ENCODE assay signal across 8 cellular contexts in the genomic region with DNA sequence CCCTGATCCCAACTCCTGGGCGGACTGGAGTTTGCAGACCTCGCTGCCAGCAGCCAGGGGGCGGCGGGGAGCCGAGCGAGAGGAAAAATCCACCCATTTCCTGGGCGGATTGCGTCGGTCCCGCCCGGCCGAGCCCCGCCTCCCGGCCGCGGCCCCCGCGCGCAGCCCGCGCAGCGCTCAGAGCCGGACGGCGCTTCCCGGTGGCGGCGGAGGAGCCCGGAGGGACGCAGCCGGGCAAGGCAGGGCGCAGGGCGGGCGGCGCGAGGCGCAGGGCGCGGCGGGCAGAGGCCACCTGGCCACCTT. TPM values are rescaled to one million over a fixed set of nuclear protein-coding genes. Genes with fewer than 3 reads are reported as not detected.
A peak's percentile ranks its signal among the peaks of the same experiment; 100 is the strongest.
DNase-seq lines count a peak whose midpoint lies in the region; ATAC-seq and TF ChIP-seq lines count a peak whose summit lies in the region.

OLFM1 (plus strand) TSS at position 180 of the 303 bp plus-strand sequence. CDS start 322 bp downstream, outside the sequence.

- TF ChIP-seq POLR2A in ovary (IDR thresholded peaks at IDR 0.05) = no peak

- no peaks in the 10 kb centered on the region for H3K9me3 ChIP-seq in ovary

- peak; percentile 45 to 75 (median 65) for TF ChIP-seq CTCF in ovary (IDR thresholded peaks at IDR 0.05)

- DNase-seq in DMS153 (lab: John Stamatoyannopoulos, UW) (peak; percentile 67), HuH-7.5 (ENCODE audit: low spot score) (peak; percentile 62), Right ventricle myocardium superior (peak; percentile 87), ovary (peak; percentile 53 to 81 (median 78)), GDM1 (lab: John Stamatoyannopoulos, UW) (no peak), NOMO-1 (lab: John Stamatoyannopoulos, UW; ENCODE audit: unreplicated experiment in 2 of 2) (no peak)
- peak; percentile 32 for DNase-seq in activated T-helper 1 cell treated with anti-CD3 and anti-CD28 coated beads, Interleukin-12 subunit alpha, Interleukin-12 subunit beta, Interleukin-2, Interleukin-4 antibody, amounts not matched to agents 30 ng/mL and 10 ng/mL and 1 ng/mL, durations not matched to agents 14 hours and 24 hours and 36 hours (ENCODE audit: low spot score)

- peaks cover 5% of the 10 kb centered on the region for H3K4me1 Mint-ChIP-seq in activated T-helper 1 cell treated with anti-CD3 and anti-CD28 coated beads, Interleukin-12 subunit alpha, Interleukin-12 subunit beta, Interleukin-2, Interleukin-4 antibody, amounts not matched to agents 30 ng/mL and 10 ng/mL and 1 ng/mL, durations not matched to agents 14 hours and 24 hours and 36 hours (ENCODE audit: low read depth)

- no peak within 1 kb of the TSS for H3K27ac Mint-ChIP-seq in activated T-helper 1 cell treated with anti-CD3 and anti-CD28 coated beads, Interleukin-12 subunit alpha, Interleukin-12 subunit beta, Interleukin-2, Interleukin-4 antibody, amounts not matched to agents 30 ng/mL and 10 ng/mL and 1 ng/mL, durations not matched to agents 14 hours and 24 hours and 36 hours

- WGBS in ovary, 3 donors = 0% methylated on average over 12 to 40 of the region's 40 CpGs

- peaks cover 6% of the 10 kb centered on the region for H3K4me1 ChIP-seq in ovary (ENCODE audit: insufficient read depth)

- no peaks in the 10 kb centered on the region for H3K36me3 ChIP-seq in ovary

- ATAC-seq in Right ventricle myocardium superior (ENCODE audit: poor library complexity) (peak; percentile 92), HG02970 (IDR thresholded peaks at IDR 0.05; ENCODE audit: low FRiP score, unreplicated experiment) (no peak)

- H3K27ac ChIP-seq in ovary = peak within 1 kb of the TSS in 1 of 2 donors; percentile 5

- TF ChIP-seq EP300 in ovary (IDR thresholded peaks at IDR 0.05) = no peak

- intact Hi-C loops in activated T-helper 1 cell treated with anti-CD3 and anti-CD28 coated beads, Interleukin-12 subunit alpha, Interleukin-12 subunit beta, Interleukin-2, Interleukin-4 antibody, amounts not matched to agents 30 ng/mL and 10 ng/mL and 1 ng/mL, durations not matched to agents 14 hours and 24 hours and 36 hours (cut with micrococcal nuclease) = no loop called here
- intact Hi-C loops in Right ventricle myocardium superior (cut with DNase I) = loop anchor here (2.0 kb wide), 1 partner anchor 257 kb away; no protein-coding TSS in a partner anchor
- intact Hi-C loops in ovary (cut with DNase I) = loop anchor here (5.0 to 10.0 kb wide), 3 partner anchors 255 to 393 kb away; no protein-coding TSS in a partner anchor

- no peaks in the 10 kb centered on the region for H3K27me3 ChIP-seq in ovary

- no peak within 1 kb of the TSS for H3K4me3 Mint-ChIP-seq in activated T-helper 1 cell treated with anti-CD3 and anti-CD28 coated beads, Interleukin-12 subunit alpha, Interleukin-12 subunit beta, Interleukin-2, Interleukin-4 antibody, amounts not matched to agents 30 ng/mL and 10 ng/mL and 1 ng/mL, durations not matched to agents 14 hours and 24 hours and 36 hours

- no peaks in the 10 kb centered on the region for H3K9me3 Mint-ChIP-seq in activated T-helper 1 cell treated with anti-CD3 and anti-CD28 coated beads, Interleukin-12 subunit alpha, Interleukin-12 subunit beta, Interleukin-2, Interleukin-4 antibody, amounts not matched to agents 30 ng/mL and 10 ng/mL and 1 ng/mL, durations not matched to agents 14 hours and 24 hours and 36 hours

- peaks cover 29% of the 10 kb centered on the region for H3K27me3 Mint-ChIP-seq in activated T-helper 1 cell treated with anti-CD3 and anti-CD28 coated beads, Interleukin-12 subunit alpha, Interleukin-12 subunit beta, Interleukin-2, Interleukin-4 antibody, amounts not matched to agents 30 ng/mL and 10 ng/mL and 1 ng/mL, durations not matched to agents 14 hours and 24 hours and 36 hours (ENCODE audit: insufficient read depth)

- H3K4me3 ChIP-seq in ovary = peak within 1 kb of the TSS; percentile 36

- no peaks in the 10 kb centered on the region for H3K36me3 Mint-ChIP-seq in activated T-helper 1 cell treated with anti-CD3 and anti-CD28 coated beads, Interleukin-12 subunit alpha, Interleukin-12 subunit beta, Interleukin-2, Interleukin-4 antibody, amounts not matched to agents 30 ng/mL and 10 ng/mL and 1 ng/mL, durations not matched to agents 14 hours and 24 hours and 36 hours (ENCODE audit: low read depth)

RNA-seq across cellular contexts. Expression of gene OLFM1, which starts in this region (rescaled TPM):
- 0.47 and 0.66 TPM in 2 replicates for total RNA-seq in activated T-helper 1 cell treated with anti-CD3 and anti-CD28 coated beads, Interleukin-12 subunit alpha, Interleukin-12 subunit beta, Interleukin-2, Interleukin-4 antibody, amounts not matched to agents 30 ng/mL and 10 ng/mL and 1 ng/mL, durations not matched to agents 14 hours and 24 hours and 36 hours
- total RNA-seq in Right ventricle myocardium superior (11.9 TPM), ovary (10 to 100 TPM in 5 of 7 donors, 1 to 10 TPM in 2; 6.5 to 40.0 (median 19.9) TPM)
- 10 to 100 TPM; 16.3 to 22.3 TPM for polyA plus RNA-seq in ovary

Comparison
In these comparisons a context has a peak if more than half of its experiments do, and no peak if none do; other contexts are left out.
1. Peak in DNase-seq in activated T-helper 1 cell treated with anti-CD3 and anti-CD28 coated beads, Interleukin-12 subunit alpha, Interleukin-12 subunit beta, Interleukin-2, Interleukin-4 antibody, amounts not matched to agents 30 ng/mL and 10 ng/mL and 1 ng/mL, durations not matched to agents 14 hours and 24 hours and 36 hours; RNA of the gene not detected or under 1 TPM.
2. DNase-seq: peak in DMS153 (single experiment), HuH-7.5 (single experiment), Right ventricle myocardium superior (single experiment) and ovary (5 of 5); none in GDM1 (single experiment) and NOMO-1 (0 of 2).